12 cellular contexts compared by ENCODE assay signal in genomic region chr17:28973414-28973813, GRCh38. TPM values are rescaled to one million over a fixed set of nuclear protein-coding genes. Genes with fewer than 3 reads are reported as not detected.
DNase-seq lines count a peak whose midpoint lies in the region; TF ChIP-seq lines count a peak whose summit lies in the region.
"Had no signal": no experiment of that assay in that cellular context is flagged by ENCODE, and none has a peak within 500 bp of the region (broad histone marks: within the 10 kb centered on the region; RNA-seq: fewer than 3 reads in every experiment).

No MANE protein-coding gene starts in this region.

- no peaks in the 10 kb centered on the region for H3K9me3 ChIP-seq in uterus

- TF ChIP-seq CTCF in uterus (IDR thresholded peaks at IDR 0.05) = no peak

- intact Hi-C loops in uterus (cut with DNase I; ENCODE audit: low total_unique reads) = no loop called here

- H3K4me3 ChIP-seq in uterus = no peak overlapping the region

- no peak for TF ChIP-seq POLR2A in uterus (IDR thresholded peaks at IDR 0.05)

- peak; percentile 82 for DNase-seq in GM03348 (ENCODE audit: low spot score)
- peak; percentile 8 for DNase-seq in NCI-H446 treated with DMSO at 0.1 percent for 48 hours (lab: John Stamatoyannopoulos, UW)
- peak; percentile 43 for DNase-seq in fibroblast of peridontal ligament (ENCODE audit: extremely low read depth)
- DNase-seq in myocyte (ENCODE audit: low read depth) = peak; percentile 93
- no peak for DNase-seq in NK-92 (lab: John Stamatoyannopoulos, UW; ENCODE audit: unreplicated experiment)
- DNase-seq in kidney tubule cell (ENCODE audit: low spot score) = no peak
- DNase-seq in NCI-H2227 (lab: John Stamatoyannopoulos, UW; ENCODE audit: unreplicated experiment) = no peak
- no peak for DNase-seq in uterus
- DNase-seq: activated CD4-positive, alpha-beta T cell treated with anti-CD3 and anti-CD28 coated beads for 1 hour; GDM1 had no signal

- H3K27me3 ChIP-seq in uterus = no peaks in the 10 kb centered on the region

- H3K36me3 ChIP-seq in uterus = no peaks in the 10 kb centered on the region

- no peaks in the 10 kb centered on the region for H3K4me1 ChIP-seq in uterus

- H3K27ac ChIP-seq in uterus = no peak overlapping the region

RNA-seq across cellular contexts. Expression of gene PHF12, which starts 22.1 kb away (rescaled TPM):
- 18.5 and 21.4 TPM in 2 replicates for total RNA-seq in myocyte
- 20.0 TPM for polyA plus RNA-seq in myocyte (2012)
- 10 to 100 TPM; 22.1 to 78.4 (median 55.2) TPM for total RNA-seq in uterus

RNA-seq across cellular contexts. Expression of gene SEZ6, which starts 32.4 kb away (rescaled TPM):
- total RNA-seq in myocyte (0.16 and 0.57 TPM in 2 replicates), uterus (under 1 TPM in 1 of 4 donors, not detected in 3; 0.07 TPM)
- 0.78 TPM for polyA plus RNA-seq in myocyte (2012)
- total RNA-seq: dermis microvascular lymphatic vessel endothelial cell, glomerular endothelial cell had no signal

Comparison
In these comparisons a context has a peak if more than half of its experiments do, and no peak if none do; other contexts are left out.
1. DNase-seq: peak in GM03348 (single experiment), NCI-H446 treated with DMSO at 0.1 percent for 48 hours (single experiment), fibroblast of peridontal ligament (single experiment) and myocyte (single experiment); none in NK-92 (single experiment), kidney tubule cell (single experiment), NCI-H2227 (single experiment) and uterus (0 of 2).